ENCODE assay signal across 9 cellular contexts in the genomic region with DNA sequence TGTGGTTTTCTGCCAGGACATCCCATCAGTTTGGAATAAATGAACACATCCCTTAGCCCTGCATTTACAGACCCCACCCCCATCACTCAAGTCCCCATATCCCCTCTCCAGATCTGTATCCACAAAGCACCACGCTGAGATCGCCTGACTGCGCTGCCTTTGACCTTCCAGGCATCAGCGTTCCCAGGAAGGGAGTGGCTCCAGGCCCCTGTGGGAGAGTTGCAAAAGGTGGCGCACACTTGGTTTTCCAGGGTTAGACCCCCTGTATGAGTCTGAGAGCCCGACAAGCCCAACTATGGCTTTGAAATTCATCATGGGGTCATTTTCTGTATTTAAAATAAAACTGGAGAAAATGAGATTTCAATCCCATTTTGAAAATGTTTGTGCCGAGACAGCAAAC.
"Had no signal": no experiment of that assay in that cellular context is flagged by ENCODE, and none has a peak within 500 bp of the region (broad histone marks: within the 10 kb centered on the region; RNA-seq: fewer than 3 reads in every experiment).

No MANE protein-coding gene starts in this region.

- H3K4me3 Mint-ChIP-seq: H9 had no signal

- H3K27ac ChIP-seq: GM23248, HL-60 had no signal

- H2AFZ ChIP-seq: GM23248 had no signal

- H3K9ac ChIP-seq: GM23248 had no signal

- ATAC-seq: K562 had no signal

- FAIRE-seq: H54, K562 had no signal

- H3K4me3 ChIP-seq: GM23248, K562 had no signal

- DNase-seq: GM23248, GOT3, H9, HCEC 1CT, IMR-90, KG1 had no signal
